ENCODE assay signal across 16 cellular contexts in the genomic region with DNA sequence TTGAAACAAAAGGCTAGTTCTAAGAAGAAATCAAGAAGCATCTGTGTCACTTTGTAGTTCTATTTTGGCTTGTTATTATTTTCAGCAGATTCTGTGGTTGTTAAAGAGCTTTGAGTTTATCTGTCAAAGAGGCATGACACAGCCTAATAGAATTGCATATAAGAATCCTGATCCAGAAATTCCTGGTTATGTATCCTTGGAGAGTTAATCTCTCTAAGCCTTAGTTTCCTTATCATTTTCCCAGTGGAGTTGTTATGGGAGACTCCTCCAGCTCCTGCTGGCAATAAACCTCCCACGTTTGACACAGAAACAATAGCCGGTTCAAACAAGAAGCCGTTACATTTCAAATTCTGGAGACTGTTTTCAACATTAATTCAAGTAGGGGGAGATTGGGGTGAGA.
A peak's percentile ranks its signal among the peaks of the same experiment; 100 is the strongest.
DNase-seq lines count a peak whose midpoint lies in the region; ATAC-seq, FAIRE-seq and TF ChIP-seq lines count a peak whose summit lies in the region.
"Had no signal": no experiment of that assay in that cellular context is flagged by ENCODE, and none has a peak within 500 bp of the region (broad histone marks: within the 10 kb centered on the region; RNA-seq: fewer than 3 reads in every experiment).

No MANE protein-coding gene starts in this region.

- H3K9me3 Mint-ChIP-seq in neural progenitor cell: no peaks in the 10 kb centered on the region
- H3K9me3 Mint-ChIP-seq: GM23338, H9 had no signal

- H3K27ac Mint-ChIP-seq in neural progenitor cell: peak overlapping the region; percentile 94
- H3K27ac Mint-ChIP-seq: CD4-positive, CD25-positive, alpha-beta regulatory T cell; GM23338 had no signal

- ATAC-seq in GM18519 (IDR thresholded peaks at IDR 0.05; ENCODE audit: low FRiP score, unreplicated experiment): no peak
- ATAC-seq: GM12878, GM23338 had no signal

- H3K4me3 Mint-ChIP-seq in neural progenitor cell: no peak overlapping the region
- H3K4me3 Mint-ChIP-seq: CD4-positive, CD25-positive, alpha-beta regulatory T cell; GM23338; H9 had no signal

- no peak overlapping the region for H3K4me3 ChIP-seq in fibroblast of pulmonary artery (replicated peaks; ENCODE audit: low read depth, low read length)
- no peak overlapping the region for H3K4me3 ChIP-seq in neural progenitor cell
- H3K4me3 ChIP-seq in smooth muscle cell: no peak overlapping the region
- H3K4me3 ChIP-seq: BLaER1 treated with 17β-estradiol and CSF1 and Interleukin-3, amounts not matched to agents 10 nM and 100 nM; GM12878; GM23338 had no signal

- TF ChIP-seq CTCF in D721Med (IDR thresholded peaks at IDR 0.05; ENCODE audit: insufficient read depth, missing control alignments) (no peak), fibroblast of pulmonary artery (IDR thresholded peaks at IDR 0.05; ENCODE audit: low read length, missing control alignments) (no peak), neural progenitor cell (IDR thresholded peaks at IDR 0.05) (no peak), smooth muscle cell (IDR thresholded peaks at IDR 0.05; ENCODE audit: borderline replicate concordance, insufficient read depth, poor library complexity, severe bottlenecking) (no peak)

- peak; percentile 6 for FAIRE-seq in D721Med (lab: Jason Lieb, UNC)
- FAIRE-seq: GM12878, GM18507 had no signal

- DNase-seq in D721Med (ENCODE audit: insufficient read length, low spot score) (no peak), fibroblast of pulmonary artery (ENCODE audit: low read depth) (peak; percentile 23), neural progenitor cell (ENCODE audit: low spot score) (no peak), smooth muscle cell (lab: John Stamatoyannopoulos, UW; ENCODE audit: unreplicated experiment) (no peak), KG1 (lab: John Stamatoyannopoulos, UW) (no peak), RKO (ENCODE audit: low spot score) (no peak)
- DNase-seq: ACHN; Calu3; CD4-positive, CD25-positive, alpha-beta regulatory T cell; DMS79; H9 had no signal

- H3K4me1 ChIP-seq in neural progenitor cell (no peaks in the 10 kb centered on the region), smooth muscle cell (ENCODE audit: low read depth) (peaks cover 9% of the 10 kb centered on the region)
- H3K4me1 ChIP-seq: BLaER1 treated with 17β-estradiol and CSF1 and Interleukin-3, amounts not matched to agents 10 nM and 100 nM had no signal

- H3K27ac ChIP-seq in neural progenitor cell (no peak overlapping the region), smooth muscle cell (ENCODE audit: low read depth) (peak overlapping the region; percentile 16)
- H3K27ac ChIP-seq: BLaER1 treated with 17β-estradiol and CSF1 and Interleukin-3, amounts not matched to agents 10 nM and 100 nM had no signal

- H3K79me2 ChIP-seq in neural progenitor cell (ENCODE audit: low read depth) (no peaks in the 10 kb centered on the region), smooth muscle cell (ENCODE audit: low read depth) (no peaks in the 10 kb centered on the region)

- H3K27me3 ChIP-seq in neural progenitor cell: no peaks in the 10 kb centered on the region
- H3K27me3 ChIP-seq in smooth muscle cell (ENCODE audit: low read depth): peaks cover 7% of the 10 kb centered on the region
- H3K27me3 ChIP-seq: BLaER1 treated with 17β-estradiol and CSF1 and Interleukin-3, amounts not matched to agents 10 nM and 100 nM had no signal

- peaks cover 12% of the 10 kb centered on the region for H3K4me1 Mint-ChIP-seq in neural progenitor cell
- H3K4me1 Mint-ChIP-seq: CD4-positive, CD25-positive, alpha-beta regulatory T cell had no signal

- H3K9ac ChIP-seq in neural progenitor cell: no peak overlapping the region
- no peak overlapping the region for H3K9ac ChIP-seq in smooth muscle cell (ENCODE audit: low read depth)
- H3K9ac ChIP-seq: BLaER1 treated with 17β-estradiol and CSF1 and Interleukin-3, amounts not matched to agents 10 nM and 100 nM had no signal

- 21% methylated on average over 3 of the region's 3 CpGs for WGBS in smooth muscle cell (ENCODE audit: low lambda C conversion rate)

- H3K4me2 ChIP-seq in neural progenitor cell (no peak overlapping the region), smooth muscle cell (peak overlapping the region; percentile 70)
- H3K4me2 ChIP-seq: BLaER1 treated with 17β-estradiol and CSF1 and Interleukin-3, amounts not matched to agents 10 nM and 100 nM; GM23338 had no signal

- no peaks in the 10 kb centered on the region for H3F3A ChIP-seq in neural progenitor cell (ENCODE audit: low read depth)
- H3F3A ChIP-seq in smooth muscle cell (ENCODE audit: low read depth): no peaks in the 10 kb centered on the region

- H4K20me1 ChIP-seq in neural progenitor cell (ENCODE audit: low read depth): no peaks in the 10 kb centered on the region
- no peaks in the 10 kb centered on the region for H4K20me1 ChIP-seq in smooth muscle cell (ENCODE audit: low read depth)
- H4K20me1 ChIP-seq: BLaER1 treated with 17β-estradiol and CSF1 and Interleukin-3, amounts not matched to agents 10 nM and 100 nM had no signal

- no peaks in the 10 kb centered on the region for H3K36me3 ChIP-seq in neural progenitor cell
- no peaks in the 10 kb centered on the region for H3K36me3 ChIP-seq in smooth muscle cell (ENCODE audit: low read depth)
- H3K36me3 ChIP-seq: BLaER1 treated with 17β-estradiol and CSF1 and Interleukin-3, amounts not matched to agents 10 nM and 100 nM had no signal

- H3K36me3 Mint-ChIP-seq in neural progenitor cell: no peaks in the 10 kb centered on the region
- H3K36me3 Mint-ChIP-seq: CD4-positive, CD25-positive, alpha-beta regulatory T cell had no signal

- H2AFZ ChIP-seq in neural progenitor cell (replicated peaks): no peak overlapping the region
- H2AFZ ChIP-seq in smooth muscle cell (ENCODE audit: low read depth): no peak overlapping the region
- H2AFZ ChIP-seq: GM23338 had no signal

- peaks cover 4% of the 10 kb centered on the region for H3K27me3 Mint-ChIP-seq in neural progenitor cell (ENCODE audit: insufficient read depth, low read depth)
- H3K27me3 Mint-ChIP-seq: CD4-positive, CD25-positive, alpha-beta regulatory T cell had no signal

- H3K9me3 ChIP-seq in neural progenitor cell (ENCODE audit: low read depth) (no peaks in the 10 kb centered on the region), smooth muscle cell (replicated peaks; ENCODE audit: low read depth) (no peaks in the 10 kb centered on the region)
- H3K9me3 ChIP-seq: BLaER1 treated with 17β-estradiol and CSF1 and Interleukin-3, amounts not matched to agents 10 nM and 100 nM had no signal
